ENCODE assay signal across 1 cellular context in genomic region chr17:73551144-73551543, GRCh38.
TF ChIP-seq lines count a peak whose summit lies in the region.

No MANE protein-coding gene starts in this region.

TF ChIP-seq in GM23338, 12 proteins besides CTCF, POLR2A, EP300 and RAD21 (continued from another document):
- TF ChIP-seq ZNF462 (CRISPR knock-in tag; IDR thresholded peaks at IDR 0.05) (no peak), STAT1 (IDR thresholded peaks at IDR 0.05; ENCODE audit: unreplicated experiment) (no peak), CREB1 (CRISPR knock-in tag; IDR thresholded peaks at IDR 0.05; ENCODE audit: low read depth) (no peak)
